In genomic region chr7:74372060-74372408, GRCh38 we compare ENCODE assay signal across 14 cellular contexts.
A peak's percentile ranks its signal among the peaks of the same experiment; 100 is the strongest.
DNase-seq lines count a peak whose midpoint lies in the region; ATAC-seq and TF ChIP-seq lines count a peak whose summit lies in the region.
"Had no signal": no experiment of that assay in that cellular context is flagged by ENCODE, and none has a peak within 500 bp of the region (broad histone marks: within the 10 kb centered on the region; RNA-seq: fewer than 3 reads in every experiment).

No MANE protein-coding gene starts in this region.

- peaks cover 7% of the 10 kb centered on the region for H3K36me3 Mint-ChIP-seq in neural progenitor cell
- H3K36me3 Mint-ChIP-seq in activated T-helper 1 cell treated with anti-CD3 and anti-CD28 coated beads, Interleukin-12 subunit alpha, Interleukin-12 subunit beta, Interleukin-2, Interleukin-4 antibody, amounts not matched to agents 30 ng/mL and 10 ng/mL and 1 ng/mL, durations not matched to agents 14 hours and 24 hours and 36 hours (ENCODE audit: low read depth) = no peaks in the 10 kb centered on the region
- H3K36me3 Mint-ChIP-seq: activated naive CD4-positive, alpha-beta T cell treated with anti-CD3 and anti-CD28 coated beads, Interleukin-2, amount 50 U/mL, for 24 hours; T-cell had no signal

- H3K9me3 ChIP-seq in OCI-LY7 (ENCODE audit: low read length) = no peaks in the 10 kb centered on the region
- H3K9me3 ChIP-seq in neural progenitor cell (ENCODE audit: low read depth) = no peaks in the 10 kb centered on the region
- H3K9me3 ChIP-seq in left lung = no peaks in the 10 kb centered on the region

- H3K9me3 Mint-ChIP-seq in neural progenitor cell = no peaks in the 10 kb centered on the region
- no peaks in the 10 kb centered on the region for H3K9me3 Mint-ChIP-seq in activated T-helper 1 cell treated with anti-CD3 and anti-CD28 coated beads, Interleukin-12 subunit alpha, Interleukin-12 subunit beta, Interleukin-2, Interleukin-4 antibody, amounts not matched to agents 30 ng/mL and 10 ng/mL and 1 ng/mL, durations not matched to agents 14 hours and 24 hours and 36 hours
- H3K9me3 Mint-ChIP-seq: activated naive CD4-positive, alpha-beta T cell treated with anti-CD3 and anti-CD28 coated beads, Interleukin-2, amount 50 U/mL, for 24 hours; stimulated activated effector memory CD8-positive, alpha-beta T cell treated with anti-CD3 and anti-CD28 coated beads, Interleukin-12 subunit alpha, Interleukin-12 subunit beta, amount 100 ng/mL, for 72 hours; T-cell had no signal

- no TSS peak for BruUV-seq in OCI-LY7 (replicated peaks; lab: Mats Ljungman, UMichigan)

- peaks cover 31% of the 10 kb centered on the region for H3K27me3 ChIP-seq in neural progenitor cell
- H3K27me3 ChIP-seq in left lung = no peaks in the 10 kb centered on the region

- H3K9ac ChIP-seq in neural progenitor cell = no peak overlapping the region

- DNase-seq in OCI-LY7 (ENCODE audit: low spot score) (no peak), globus pallidus (ENCODE audit: low spot score) (peak; percentile 94), neural progenitor cell (ENCODE audit: low spot score) (no peak), ureter (ENCODE audit: low spot score) (no peak), left lung (no peak)
- no peak for DNase-seq in activated T-helper 1 cell treated with anti-CD3 and anti-CD28 coated beads, Interleukin-12 subunit alpha, Interleukin-12 subunit beta, Interleukin-2, Interleukin-4 antibody, amounts not matched to agents 30 ng/mL and 10 ng/mL and 1 ng/mL, durations not matched to agents 14 hours and 24 hours and 36 hours (ENCODE audit: low spot score)
- DNase-seq: activated CD8-positive, alpha-beta T cell treated with anti-CD3 and anti-CD28 coated beads, Interleukin-2, amount 10 ng/mL, durations not matched to agents 7 days and 5 days; DND-41; glutamatergic neuron; T-cell had no signal

- H3K27ac ChIP-seq in 22Rv1 (peak overlapping the region; percentile 98), OCI-LY7 (ENCODE audit: low read depth, low read length, poor library complexity, severe bottlenecking) (no peak overlapping the region), neural progenitor cell (no peak overlapping the region), left lung (no peak overlapping the region)

- H2AFZ ChIP-seq in OCI-LY7 (ENCODE audit: low read length) (peak overlapping the region; percentile 71; the same call in 1 of the 2 replicates), neural progenitor cell (replicated peaks) (no peak overlapping the region)

- H3K9me2 ChIP-seq in OCI-LY7 (ENCODE audit: insufficient read depth, low read length) = no peaks in the 10 kb centered on the region

- no peak overlapping the region for H3K27ac Mint-ChIP-seq in neural progenitor cell
- no peak overlapping the region for H3K27ac Mint-ChIP-seq in activated T-helper 1 cell treated with anti-CD3 and anti-CD28 coated beads, Interleukin-12 subunit alpha, Interleukin-12 subunit beta, Interleukin-2, Interleukin-4 antibody, amounts not matched to agents 30 ng/mL and 10 ng/mL and 1 ng/mL, durations not matched to agents 14 hours and 24 hours and 36 hours
- H3K27ac Mint-ChIP-seq: activated CD8-positive, alpha-beta T cell treated with anti-CD3 and anti-CD28 coated beads, Interleukin-2, amount 10 ng/mL, durations not matched to agents 7 days and 5 days; activated naive CD4-positive, alpha-beta T cell treated with anti-CD3 and anti-CD28 coated beads, Interleukin-2, amount 50 U/mL, for 24 hours; stimulated activated effector memory CD8-positive, alpha-beta T cell treated with anti-CD3 and anti-CD28 coated beads, Interleukin-12 subunit alpha, Interleukin-12 subunit beta, amount 100 ng/mL, for 72 hours; T-cell had no signal

- peaks cover 26% of the 10 kb centered on the region for H3K4me1 ChIP-seq in OCI-LY7 (ENCODE audit: insufficient read depth, low read length, poor library complexity, severe bottlenecking)
- peaks cover 8% of the 10 kb centered on the region for H3K4me1 ChIP-seq in neural progenitor cell
- H3K4me1 ChIP-seq in left lung = peaks cover 7 to 16% of the 10 kb centered on the region in 2 donors

- peaks cover 2% of the 10 kb centered on the region for H3K27me3 Mint-ChIP-seq in neural progenitor cell (ENCODE audit: insufficient read depth, low read depth)
- peaks cover 2% of the 10 kb centered on the region for H3K27me3 Mint-ChIP-seq in activated T-helper 1 cell treated with anti-CD3 and anti-CD28 coated beads, Interleukin-12 subunit alpha, Interleukin-12 subunit beta, Interleukin-2, Interleukin-4 antibody, amounts not matched to agents 30 ng/mL and 10 ng/mL and 1 ng/mL, durations not matched to agents 14 hours and 24 hours and 36 hours (ENCODE audit: insufficient read depth)
- H3K27me3 Mint-ChIP-seq: activated naive CD4-positive, alpha-beta T cell treated with anti-CD3 and anti-CD28 coated beads, Interleukin-2, amount 50 U/mL, for 24 hours; T-cell had no signal

- H3K4me3 ChIP-seq in OCI-LY7 (ENCODE audit: low read depth, low read length, poor library complexity, severe bottlenecking) (peak overlapping the region; percentile 35), neural progenitor cell (peak overlapping the region; percentile 35), left lung (no peak overlapping the region)

- H4K20me1 ChIP-seq in OCI-LY7 (ENCODE audit: insufficient read depth, low read length) (no peaks in the 10 kb centered on the region), neural progenitor cell (ENCODE audit: low read depth) (peaks cover 9% of the 10 kb centered on the region)

- peak overlapping the region; percentile 69 for H3K4me2 ChIP-seq in OCI-LY7 (ENCODE audit: low read length)
- H3K4me2 ChIP-seq in neural progenitor cell = peak overlapping the region; percentile 52

- TF ChIP-seq CTCF in 22Rv1 (IDR thresholded peaks at IDR 0.05) (no peak), OCI-LY7 (conservative IDR thresholded peaks at IDR 0.05; ENCODE audit: low read length) (no peak), neural progenitor cell (IDR thresholded peaks at IDR 0.05) (no peak), left lung (IDR thresholded peaks at IDR 0.05) (no peak)

- CTCF ChIA-PET in OCI-LY7 (lab: Charles Lee; ENCODE audit: unreplicated experiment) = no interaction called here

- no peaks in the 10 kb centered on the region for H3K79me2 ChIP-seq in OCI-LY7 (ENCODE audit: insufficient read depth, low read depth, low read length)
- no peaks in the 10 kb centered on the region for H3K79me2 ChIP-seq in neural progenitor cell (ENCODE audit: low read depth)

- ATAC-seq in left lung = no peak
- ATAC-seq in HG03159 (IDR thresholded peaks at IDR 0.05; ENCODE audit: unreplicated experiment) = no peak
- ATAC-seq: activated CD8-positive, alpha-beta T cell treated with anti-CD3 and anti-CD28 coated beads, Interleukin-2, amount 10 ng/mL, durations not matched to agents 7 days and 5 days; stimulated activated effector memory CD8-positive, alpha-beta T cell treated with anti-CD3 and anti-CD28 coated beads, Interleukin-12 subunit alpha, Interleukin-12 subunit beta, amount 100 ng/mL, for 72 hours; T-cell had no signal

- H3K4me3 Mint-ChIP-seq in neural progenitor cell = no peak overlapping the region
- H3K4me3 Mint-ChIP-seq in activated T-helper 1 cell treated with anti-CD3 and anti-CD28 coated beads, Interleukin-12 subunit alpha, Interleukin-12 subunit beta, Interleukin-2, Interleukin-4 antibody, amounts not matched to agents 30 ng/mL and 10 ng/mL and 1 ng/mL, durations not matched to agents 14 hours and 24 hours and 36 hours = no peak overlapping the region
- H3K4me3 Mint-ChIP-seq: activated CD8-positive, alpha-beta T cell treated with anti-CD3 and anti-CD28 coated beads, Interleukin-2, amount 10 ng/mL, durations not matched to agents 7 days and 5 days; activated naive CD4-positive, alpha-beta T cell treated with anti-CD3 and anti-CD28 coated beads, Interleukin-2, amount 50 U/mL, for 24 hours; stimulated activated effector memory CD8-positive, alpha-beta T cell treated with anti-CD3 and anti-CD28 coated beads, Interleukin-12 subunit alpha, Interleukin-12 subunit beta, amount 100 ng/mL, for 72 hours; T-cell had no signal

- peaks cover 24% of the 10 kb centered on the region for H3K4me1 Mint-ChIP-seq in neural progenitor cell
- no peaks in the 10 kb centered on the region for H3K4me1 Mint-ChIP-seq in activated T-helper 1 cell treated with anti-CD3 and anti-CD28 coated beads, Interleukin-12 subunit alpha, Interleukin-12 subunit beta, Interleukin-2, Interleukin-4 antibody, amounts not matched to agents 30 ng/mL and 10 ng/mL and 1 ng/mL, durations not matched to agents 14 hours and 24 hours and 36 hours (ENCODE audit: low read depth)
- H3K4me1 Mint-ChIP-seq: activated naive CD4-positive, alpha-beta T cell treated with anti-CD3 and anti-CD28 coated beads, Interleukin-2, amount 50 U/mL, for 24 hours had no signal

- peaks cover 3% of the 10 kb centered on the region for H3F3A ChIP-seq in neural progenitor cell (ENCODE audit: low read depth)

- H3K36me3 ChIP-seq in OCI-LY7 (ENCODE audit: insufficient read depth, low read length) = no peaks in the 10 kb centered on the region
- H3K36me3 ChIP-seq in neural progenitor cell = no peaks in the 10 kb centered on the region
- peaks cover 0 to 15% of the 10 kb centered on the region in 2 donors for H3K36me3 ChIP-seq in left lung

- intact Hi-C loops in OCI-LY7 (cut with micrococcal nuclease; ENCODE audit: unreplicated experiment) = no loop called here
- intact Hi-C loops in left lung (cut with DNase I) = no loop called here
- intact Hi-C loops in activated T-helper 1 cell treated with anti-CD3 and anti-CD28 coated beads, Interleukin-12 subunit alpha, Interleukin-12 subunit beta, Interleukin-2, Interleukin-4 antibody, amounts not matched to agents 30 ng/mL and 10 ng/mL and 1 ng/mL, durations not matched to agents 14 hours and 24 hours and 36 hours (cut with micrococcal nuclease) = no loop called here

- POLR2A ChIA-PET in OCI-LY7 (lab: Charles Lee) = interaction anchor here (0.5 to 1.2 kb wide), 5 partner anchors 30 to 373 kb away, joined by 3 read pairs; no protein-coding TSS in a partner anchor

Comparison
In these comparisons a context has a peak if more than half of its experiments do, and no peak if none do; other contexts are left out.
1. H3K4me3 ChIP-seq: peak in OCI-LY7 (single experiment) and neural progenitor cell (single experiment); none in left lung (0 of 2).